Comparison of ENCODE assay signal across 1 cellular context in genomic region chr3:185677146-185677829, GRCh38.
TF ChIP-seq lines count a peak whose summit lies in the region.

No MANE protein-coding gene starts in this region.

TF ChIP-seq in endothelial cell of umbilical vein, 7 proteins besides CTCF, POLR2A, EP300 and RAD21 (continued from another document):
- TF ChIP-seq POLR2AphosphoS5 (IDR thresholded peaks at IDR 0.05; ENCODE audit: insufficient read depth, low read depth, low read length) = no peak
- no peak for TF ChIP-seq GATA2 (IDR thresholded peaks at IDR 0.05; ENCODE audit: insufficient read depth, insufficient read length, low read depth, low read length)
